3 cellular contexts compared by ENCODE assay signal in the genomic region with DNA sequence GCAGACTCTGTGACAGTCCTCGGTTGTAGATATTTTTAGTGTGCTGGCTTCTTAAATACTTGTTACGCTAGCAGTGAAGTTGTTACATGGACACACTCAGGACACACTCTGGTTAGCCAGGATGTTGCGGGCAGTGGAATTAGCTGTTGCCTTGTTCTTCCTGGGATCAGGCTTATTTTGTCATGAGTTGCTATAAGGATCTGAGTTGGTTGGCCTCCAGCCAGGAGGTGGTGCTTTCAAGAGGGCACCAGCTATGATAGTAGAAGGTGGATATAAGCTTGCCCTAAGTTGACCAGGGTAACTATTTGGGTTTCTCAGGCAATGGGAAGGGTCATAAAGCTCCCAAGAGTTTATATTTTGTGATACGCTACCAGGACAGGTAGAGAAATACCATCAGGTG.
"Had no signal": no experiment of that assay in that cellular context is flagged by ENCODE, and none has a peak within 500 bp of the region (broad histone marks: within the 10 kb centered on the region; RNA-seq: fewer than 3 reads in every experiment).

No MANE protein-coding gene starts in this region.

- H3K4me3 ChIP-seq: GM12878 had no signal

- DNase-seq: GDM1, GF-D8 had no signal

- ATAC-seq: GM12878 had no signal
